In the genomic region with DNA sequence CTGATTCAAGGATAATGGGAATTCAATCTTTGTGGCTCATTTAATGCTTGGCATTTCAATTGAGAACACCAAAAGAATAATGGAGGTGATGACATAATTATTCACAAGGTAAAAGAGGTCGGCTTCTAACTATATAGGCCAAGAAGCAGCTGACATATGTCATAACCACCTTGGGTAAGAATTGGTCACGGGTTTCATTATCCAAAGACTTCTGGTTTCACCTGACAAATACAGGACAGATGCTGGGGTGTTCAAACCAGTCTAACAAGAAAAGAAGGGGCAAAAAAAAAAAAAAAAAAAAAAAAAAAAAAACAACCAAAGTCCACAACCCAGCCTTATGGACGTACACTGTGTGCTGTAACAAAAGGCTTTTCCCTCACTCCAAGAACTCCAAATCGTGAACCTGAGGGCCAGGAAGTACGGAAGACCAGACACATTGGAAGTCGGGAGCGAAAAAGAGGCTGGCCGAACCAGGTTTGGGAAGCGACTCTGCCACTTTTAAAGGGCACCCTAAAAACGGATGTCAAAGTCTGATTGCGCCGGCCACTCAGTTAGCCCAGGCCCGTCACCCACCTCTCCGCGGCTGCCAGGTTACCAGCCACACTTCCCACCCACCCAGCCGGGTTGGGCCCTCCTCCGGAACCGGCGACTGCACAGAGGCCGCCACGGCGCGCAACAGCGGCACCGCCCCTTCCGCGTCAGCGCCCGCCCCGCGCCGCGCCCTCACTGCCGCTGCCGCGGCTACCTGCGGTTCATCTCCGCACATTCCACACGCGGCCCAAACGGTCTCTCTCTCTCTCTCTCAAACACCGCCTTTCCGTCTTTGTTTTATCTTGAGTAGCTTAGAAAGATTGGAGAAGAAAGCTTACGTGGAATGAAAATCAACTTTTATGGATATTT, we compare ENCODE assay signal across 8 cellular contexts. TPM values are rescaled to one million over a fixed set of nuclear protein-coding genes. Genes with fewer than 3 reads are reported as not detected.
DNase-seq lines count a peak whose midpoint lies in the region; ATAC-seq and TF ChIP-seq lines count a peak whose summit lies in the region.

A gene with protein sequence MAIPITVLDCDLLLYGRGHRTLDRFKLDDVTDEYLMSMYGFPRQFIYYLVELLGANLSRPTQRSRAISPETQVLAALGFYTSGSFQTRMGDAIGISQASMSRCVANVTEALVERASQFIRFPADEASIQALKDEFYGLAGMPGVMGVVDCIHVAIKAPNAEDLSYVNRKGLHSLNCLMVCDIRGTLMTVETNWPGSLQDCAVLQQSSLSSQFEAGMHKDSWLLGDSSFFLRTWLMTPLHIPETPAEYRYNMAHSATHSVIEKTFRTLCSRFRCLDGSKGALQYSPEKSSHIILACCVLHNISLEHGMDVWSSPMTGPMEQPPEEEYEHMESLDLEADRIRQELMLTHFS (minus strand): TSS at position 677 of the 900 bp plus-strand sequence. CDS start 990 bp downstream, outside the sequence.

- intact Hi-C loops in colonic mucosa (cut with DNase I): loop anchor here (5.0 kb wide), 1 partner anchor 74 kb away; no protein-coding TSS in a partner anchor
- intact Hi-C loops in left colon (cut with DNase I, micrococcal nuclease): no loop called here

- DNase-seq in AML-193 (lab: John Stamatoyannopoulos, UW): peak; percentile 71 to 73
- DNase-seq in NCI-H446 (lab: John Stamatoyannopoulos, UW): peak; percentile 76 to 91
- DNase-seq in activated CD4-positive, alpha-beta T cell treated with anti-CD3 and anti-CD28 coated beads for 4 hours: peak; percentile 89 to 92
- peak; percentile 91 for DNase-seq in colonic mucosa
- DNase-seq in left colon: peak; percentile 90 to 93
- DNase-seq in stimulated activated CD4-positive, alpha-beta T cell treated with anti-CD3 and anti-CD28 coated beads, Interleukin-1b, Interleukin-23, amount 100 ng/mL, for 4 hours (ENCODE audit: low read depth in 2 of 2): peak; percentile 88 to 91

- H3K9ac ChIP-seq in colonic mucosa (ENCODE audit: low read depth in 2 of 2, low read length in 2 of 2): peak within 1 kb of the TSS; percentile 94 to 98

- no peak for TF ChIP-seq CTCF in colonic mucosa (IDR thresholded peaks at IDR 0.05)

- peak; percentile 93 for ATAC-seq in GM19043 (IDR thresholded peaks at IDR 0.05; ENCODE audit: low read depth, unreplicated experiment)
- ATAC-seq in HG03354 (IDR thresholded peaks at IDR 0.05; ENCODE audit: poor library complexity, severe bottlenecking, unreplicated experiment): peak; percentile 93
- peak; percentile 94 for ATAC-seq in left colon

- H3K4me1 ChIP-seq in colonic mucosa: peaks cover 10% of the 10 kb centered on the region

- no peaks in the 10 kb centered on the region for H3K27me3 ChIP-seq in colonic mucosa

- H3K27ac ChIP-seq in colonic mucosa: peak within 1 kb of the TSS; percentile 94

- H3K9me3 ChIP-seq in colonic mucosa: no peaks in the 10 kb centered on the region

- H3K4me3 ChIP-seq in colonic mucosa: peak within 1 kb of the TSS; percentile 93

- no peaks in the 10 kb centered on the region for H3K36me3 ChIP-seq in colonic mucosa

RNA-seq across cellular contexts. Expression of the gene that starts here (rescaled TPM):
- 1 to 10 TPM; 4.5 to 5.0 TPM for total RNA-seq in colonic mucosa
- total RNA-seq in left colon: 1 to 10 TPM; 4.5 to 6.4 TPM

Comparison
In these comparisons a context has a peak if more than half of its experiments do, and no peak if none do; other contexts are left out.
1. Peak in every context shown above with its lines: DNase-seq, ATAC-seq, H3K4me3 ChIP-seq and H3K27ac ChIP-seq.